Comparison of ENCODE assay signal across 2 cellular contexts in genomic region chr13:24356270-24356669, GRCh38.
TF ChIP-seq lines count a peak whose summit lies in the region.

No MANE protein-coding gene starts in this region.

TF ChIP-seq in HepG2, 621 proteins besides CTCF, POLR2A, EP300 and RAD21:
- no peak for TF ChIP-seq HNF1A (IDR thresholded peaks at IDR 0.05; ENCODE audit: low read depth)
- no peak for TF ChIP-seq HNF1A (CRISPR knock-in tag; IDR thresholded peaks at IDR 0.05; ENCODE audit: borderline replicate concordance)
- TF ChIP-seq NBN (conservative IDR thresholded peaks at IDR 0.05), result 0 out of 2 replicates have a peak, but pooled peaks have one; percentile 20
- TF ChIP-seq FOXA1 (IDR thresholded peaks at IDR 0.05), result 0 out of 2 replicates have a peak, but pooled peaks have one; percentile 41
- no peak for TF ChIP-seq FOXA1 (CRISPR knock-in tag; IDR thresholded peaks at IDR 0.05)
- TF ChIP-seq ZNF143 (CRISPR knock-in tag; IDR thresholded peaks at IDR 0.05), result no peak
- TF ChIP-seq HES4 (CRISPR knock-in tag; IDR thresholded peaks at IDR 0.05; ENCODE audit: borderline replicate concordance), result no peak
- 0 out of 2 replicates have a peak, but pooled peaks have one; percentile 54 for TF ChIP-seq PLRG1 (conservative IDR thresholded peaks at IDR 0.05)
- peak; percentile 40; the same call in 1 of the 2 replicates for TF ChIP-seq DPF2 (CRISPR knock-in tag; IDR thresholded peaks at IDR 0.05; ENCODE audit: borderline replicate concordance, low read depth)
- TF ChIP-seq MNT (IDR thresholded peaks at IDR 0.05), result peak; percentile 96
- no peak for TF ChIP-seq ELF1 (CRISPR knock-in tag; IDR thresholded peaks at IDR 0.05)

TF ChIP-seq in GM12878, 131 proteins besides CTCF, POLR2A, EP300 and RAD21:
- TF ChIP-seq NFYA (IDR thresholded peaks at IDR 0.05; ENCODE audit: borderline replicate concordance, low read depth, low read length), result no peak
- no peak for TF ChIP-seq PBX3 (IDR thresholded peaks at IDR 0.05; ENCODE audit: insufficient replicate concordance, low read depth, low read length)
- TF ChIP-seq JUND (IDR thresholded peaks at IDR 0.05; ENCODE audit: low read depth, low read length), result no peak
